ENCODE assay signal across 1 cellular context in the genomic region with DNA sequence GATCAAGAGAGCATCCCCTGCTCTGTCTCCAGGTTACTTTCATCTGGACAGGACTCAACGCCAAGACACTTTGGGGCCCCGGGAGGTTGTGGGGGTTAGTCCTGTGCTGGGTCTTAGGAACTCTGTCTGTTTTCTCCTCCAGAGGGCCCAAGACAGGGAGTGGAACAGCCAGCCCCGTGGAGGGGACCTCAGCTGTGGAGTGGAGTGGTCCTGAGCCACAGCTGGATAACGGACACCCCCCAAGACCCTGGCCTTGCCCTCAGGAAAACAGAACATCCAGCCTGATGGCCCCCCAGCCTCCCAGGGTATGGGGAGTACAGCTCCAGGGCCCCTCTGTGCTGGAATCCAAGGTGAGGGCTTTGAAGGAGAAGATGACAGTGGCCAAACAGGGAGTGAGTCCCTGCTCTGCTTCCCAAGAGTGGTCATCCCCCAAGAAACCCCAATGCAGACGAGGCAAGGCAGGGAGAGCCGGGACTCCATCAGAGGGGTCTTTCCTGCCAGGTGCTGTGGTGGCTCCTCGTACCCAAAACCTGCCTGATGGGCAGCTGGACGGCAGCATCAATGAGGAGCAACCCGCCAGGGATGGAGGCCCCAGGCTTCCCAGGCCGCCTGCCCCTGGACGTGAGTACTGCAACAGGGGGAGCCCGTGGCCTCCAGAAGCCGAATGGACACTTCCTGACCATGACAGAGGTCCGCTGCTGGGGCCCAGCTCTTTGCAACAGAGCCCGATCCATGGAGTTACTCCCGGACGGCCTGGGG.
TF ChIP-seq lines count a peak whose summit lies in the region.

No MANE protein-coding gene starts in this region.

TF ChIP-seq in K562, 482 proteins besides CTCF, POLR2A, EP300 and RAD21 (continued from another document):
- TF ChIP-seq, protein P1, sequence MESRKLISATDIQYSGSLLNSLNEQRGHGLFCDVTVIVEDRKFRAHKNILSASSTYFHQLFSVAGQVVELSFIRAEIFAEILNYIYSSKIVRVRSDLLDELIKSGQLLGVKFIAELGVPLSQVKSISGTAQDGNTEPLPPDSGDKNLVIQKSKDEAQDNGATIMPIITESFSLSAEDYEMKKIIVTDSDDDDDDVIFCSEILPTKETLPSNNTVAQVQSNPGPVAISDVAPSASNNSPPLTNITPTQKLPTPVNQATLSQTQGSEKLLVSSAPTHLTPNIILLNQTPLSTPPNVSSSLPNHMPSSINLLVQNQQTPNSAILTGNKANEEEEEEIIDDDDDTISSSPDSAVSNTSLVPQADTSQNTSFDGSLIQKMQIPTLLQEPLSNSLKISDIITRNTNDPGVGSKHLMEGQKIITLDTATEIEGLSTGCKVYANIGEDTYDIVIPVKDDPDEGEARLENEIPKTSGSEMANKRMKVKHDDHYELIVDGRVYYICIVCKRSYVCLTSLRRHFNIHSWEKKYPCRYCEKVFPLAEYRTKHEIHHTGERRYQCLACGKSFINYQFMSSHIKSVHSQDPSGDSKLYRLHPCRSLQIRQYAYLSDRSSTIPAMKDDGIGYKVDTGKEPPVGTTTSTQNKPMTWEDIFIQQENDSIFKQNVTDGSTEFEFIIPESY (CRISPR knock-in tag; IDR thresholded peaks at IDR 0.05): peak; percentile 82
- TF ChIP-seq, protein P2, sequence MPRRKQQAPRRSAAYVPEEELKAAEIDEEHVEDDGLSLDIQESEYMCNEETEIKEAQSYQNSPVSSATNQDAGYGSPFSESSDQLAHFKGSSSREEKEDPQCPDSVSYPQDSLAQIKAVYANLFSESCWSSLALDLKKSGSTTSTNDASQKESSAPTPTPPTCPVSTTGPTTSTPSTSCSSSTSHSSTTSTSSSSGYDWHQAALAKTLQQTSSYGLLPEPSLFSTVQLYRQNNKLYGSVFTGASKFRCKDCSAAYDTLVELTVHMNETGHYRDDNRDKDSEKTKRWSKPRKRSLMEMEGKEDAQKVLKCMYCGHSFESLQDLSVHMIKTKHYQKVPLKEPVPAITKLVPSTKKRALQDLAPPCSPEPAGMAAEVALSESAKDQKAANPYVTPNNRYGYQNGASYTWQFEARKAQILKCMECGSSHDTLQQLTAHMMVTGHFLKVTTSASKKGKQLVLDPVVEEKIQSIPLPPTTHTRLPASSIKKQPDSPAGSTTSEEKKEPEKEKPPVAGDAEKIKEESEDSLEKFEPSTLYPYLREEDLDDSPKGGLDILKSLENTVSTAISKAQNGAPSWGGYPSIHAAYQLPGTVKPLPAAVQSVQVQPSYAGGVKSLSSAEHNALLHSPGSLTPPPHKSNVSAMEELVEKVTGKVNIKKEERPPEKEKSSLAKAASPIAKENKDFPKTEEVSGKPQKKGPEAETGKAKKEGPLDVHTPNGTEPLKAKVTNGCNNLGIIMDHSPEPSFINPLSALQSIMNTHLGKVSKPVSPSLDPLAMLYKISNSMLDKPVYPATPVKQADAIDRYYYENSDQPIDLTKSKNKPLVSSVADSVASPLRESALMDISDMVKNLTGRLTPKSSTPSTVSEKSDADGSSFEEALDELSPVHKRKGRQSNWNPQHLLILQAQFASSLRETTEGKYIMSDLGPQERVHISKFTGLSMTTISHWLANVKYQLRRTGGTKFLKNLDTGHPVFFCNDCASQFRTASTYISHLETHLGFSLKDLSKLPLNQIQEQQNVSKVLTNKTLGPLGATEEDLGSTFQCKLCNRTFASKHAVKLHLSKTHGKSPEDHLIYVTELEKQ (CRISPR knock-in tag; IDR thresholded peaks at IDR 0.05): no peak
- TF ChIP-seq CBFB (CRISPR knock-in tag; IDR thresholded peaks at IDR 0.05) (no peak), ETV6 (IDR thresholded peaks at IDR 0.05; ENCODE audit: borderline replicate concordance in 1 of 2, low read depth in 2 of 2, low read length in 1 of 2) (no peak), ETV6 (CRISPR knock-in tag; IDR thresholded peaks at IDR 0.05; ENCODE audit: borderline replicate concordance) (no peak), ZNF133 (CRISPR knock-in tag; IDR thresholded peaks at IDR 0.05) (no peak), TAF7 (tag; IDR thresholded peaks at IDR 0.05) (no peak)
